In genomic region chr2:80238692-80239469, GRCh38 we compare ENCODE assay signal across 8 cellular contexts.
DNase-seq lines count a peak whose midpoint lies in the region; ATAC-seq and TF ChIP-seq lines count a peak whose summit lies in the region.

No MANE protein-coding gene starts in this region.

- ATAC-seq in GM18868 (IDR thresholded peaks at IDR 0.05; ENCODE audit: unreplicated experiment) (peak; percentile 69), gastrocnemius medialis (no peak), HG03565 (IDR thresholded peaks at IDR 0.05; ENCODE audit: unreplicated experiment) (no peak), HG03571 (IDR thresholded peaks at IDR 0.05; ENCODE audit: unreplicated experiment) (no peak)

- H3K4me3 Mint-ChIP-seq in CD14-positive monocyte, result no peak overlapping the region

- H3K9me3 Mint-ChIP-seq in CD14-positive monocyte, result peaks cover 0 to 2% (median 0%) of the 10 kb centered on the region in 7 donors

- no peaks in the 10 kb centered on the region for H3K36me3 Mint-ChIP-seq in CD14-positive monocyte

- in situ Hi-C loops in gastrocnemius medialis (cut with MboI; ENCODE audit: low sequenced_read_pairs in 4 of 4), result no loop called here

- TF ChIP-seq POLR2A in gastrocnemius medialis (IDR thresholded peaks at IDR 0.05), result no peak

- H3K27me3 ChIP-seq in SJSA1 (replicated peaks) (no peaks in the 10 kb centered on the region), gastrocnemius medialis (no peaks in the 10 kb centered on the region)

- H3K27me3 Mint-ChIP-seq in CD14-positive monocyte (ENCODE audit: low read depth in 3 of 3), result peaks cover 0 to 4% (median 0%) of the 10 kb centered on the region in 3 donors

- intact Hi-C loops in CD14-positive monocyte (cut with micrococcal nuclease), result no loop called here
- intact Hi-C loops in gastrocnemius medialis (cut with DNase I; ENCODE audit: low total_unique reads), result no loop called here

- TF ChIP-seq CTCF in CD14-positive monocyte (IDR thresholded peaks at IDR 0.05) (peak; percentile 86), gastrocnemius medialis (IDR thresholded peaks at IDR 0.05 in 4 of 5, conservative IDR thresholded peaks at IDR 0.05 in 1 of 5) (peak; percentile 7 to 57 (median 39))

- no peaks in the 10 kb centered on the region for H3K36me3 ChIP-seq in SJSA1
- no peaks in the 10 kb centered on the region for H3K36me3 ChIP-seq in gastrocnemius medialis

- H3K4me1 ChIP-seq in SJSA1 (replicated peaks) (no peaks in the 10 kb centered on the region), gastrocnemius medialis (peaks cover 11 to 19% of the 10 kb centered on the region in 2 donors)

- H3K9me3 ChIP-seq in SJSA1 (replicated peaks) (no peaks in the 10 kb centered on the region), gastrocnemius medialis (no peaks in the 10 kb centered on the region)

- DNase-seq in CD14-positive monocyte (ENCODE audit: low spot score), result no peak
- peak; percentile 36 to 51 for DNase-seq in SJSA1 (ENCODE audit: low read depth in 1 of 2, low spot score in 2 of 2)
- DNase-seq in globus pallidus (ENCODE audit: low spot score), result peak; percentile 31
- DNase-seq in gastrocnemius medialis, result no peak
- DNase-seq in NCI-H2107 (lab: John Stamatoyannopoulos, UW), result no peak

- H3K27ac ChIP-seq in SJSA1 (no peak overlapping the region), gastrocnemius medialis (no peak overlapping the region)

- H3K4me3 ChIP-seq in SJSA1, result no peak overlapping the region
- H3K4me3 ChIP-seq in gastrocnemius medialis, result no peak overlapping the region

- no peak overlapping the region for H3K27ac Mint-ChIP-seq in CD14-positive monocyte

- H3K4me1 Mint-ChIP-seq in CD14-positive monocyte, result no peaks in the 10 kb centered on the region

Comparison
In these comparisons a context has a peak if more than half of its experiments do, and no peak if none do; other contexts are left out.
1. DNase-seq: peak in SJSA1 (2 of 2) and globus pallidus (single experiment); none in CD14-positive monocyte (single experiment), gastrocnemius medialis (0 of 2) and NCI-H2107 (single experiment).